ENCODE assay signal across 8 cellular contexts in genomic region chr1:147243228-147243685, GRCh38. TPM values are rescaled to one million over a fixed set of nuclear protein-coding genes. Genes with fewer than 3 reads are reported as not detected.
A peak's percentile ranks its signal among the peaks of the same experiment; 100 is the strongest.
DNase-seq lines count a peak whose midpoint lies in the region; ATAC-seq and TF ChIP-seq lines count a peak whose summit lies in the region.

No MANE protein-coding gene starts in this region.

- H3K9me3 Mint-ChIP-seq in immature natural killer cell: no peaks in the 10 kb centered on the region

- no peaks in the 10 kb centered on the region for H3K36me3 ChIP-seq in brain microvascular endothelial cell (replicated peaks)

- in situ Hi-C loops in brain microvascular endothelial cell (cut with HindIII; ENCODE audit: low pct_ligation_motif_present, low sequenced_read_pairs): no loop called here

- no peaks in the 10 kb centered on the region for H3K27me3 ChIP-seq in brain microvascular endothelial cell (replicated peaks)

- H3K4me3 ChIP-seq in brain microvascular endothelial cell (ENCODE audit: low read depth, low read length): peak overlapping the region; percentile 89

- H3K27ac Mint-ChIP-seq in immature natural killer cell: peak overlapping the region; percentile 76 to 91 (median 86)

- peaks cover 0 to 8% (median 4%) of the 10 kb centered on the region in 3 donors for H3K27me3 Mint-ChIP-seq in immature natural killer cell (ENCODE audit: low read depth in 3 of 3)

- peak overlapping the region; percentile 80 for H3K27ac ChIP-seq in brain microvascular endothelial cell

- no peaks in the 10 kb centered on the region for H3K36me3 Mint-ChIP-seq in immature natural killer cell

- peak overlapping the region; percentile 89 to 98 (median 96) for H3K4me3 Mint-ChIP-seq in immature natural killer cell

- peak; percentile 13 for DNase-seq in stimulated activated CD4-positive, alpha-beta T cell treated with anti-CD3 and anti-CD28 coated beads, Interleukin-12 subunit alpha, Interleukin-12 subunit beta, amount 100 ng/mL, for 4 hours
- no peak for DNase-seq in stimulated activated CD4-positive, alpha-beta T cell treated with anti-CD3 and anti-CD28 coated beads, Interleukin-1b, Interleukin-23, amount 100 ng/mL, for 48 hours
- peak; percentile 55 for DNase-seq in NOMO-1 treated with DMSO at 0.1 percent for 48 hours (lab: John Stamatoyannopoulos, UW; ENCODE audit: unreplicated experiment)
- no peak for DNase-seq in brain microvascular endothelial cell
- DNase-seq in immature natural killer cell: no peak
- peak; percentile 13 for DNase-seq in stimulated activated CD4-positive, alpha-beta T cell treated with anti-CD3 and anti-CD28 coated beads, Interleukin-4, amount 100 ng/mL, for 1 hour

- H3K4me1 Mint-ChIP-seq in immature natural killer cell: peaks cover 32 to 47% of the 10 kb centered on the region in 2 donors

- TF ChIP-seq CTCF in brain microvascular endothelial cell (IDR thresholded peaks at IDR 0.05; ENCODE audit: low read depth, low read length, missing control alignments): no peak

- ATAC-seq in HG02943 (IDR thresholded peaks at IDR 0.05; ENCODE audit: low read depth, unreplicated experiment) (peak; percentile 30), GM18520 (IDR thresholded peaks at IDR 0.05; ENCODE audit: unreplicated experiment) (no peak)

RNA-seq across cellular contexts. Expression of gene CHD1L, which starts 0.8 kb away (rescaled TPM):
- polyA plus RNA-seq in immature natural killer cell: 10 to 100 TPM; 12.6 to 22.9 (median 14.3) TPM

RNA-seq across cellular contexts. Expression of gene FMO5, which starts 18.1 kb away (rescaled TPM):
- 10 to 100 TPM in 1 of 3 donors, 1 to 10 TPM in 2; 1.7 to 12.3 (median 2.8) TPM for polyA plus RNA-seq in immature natural killer cell

Comparison
In these comparisons a context has a peak if more than half of its experiments do, and no peak if none do; other contexts are left out.
1. DNase-seq: peak in stimulated activated CD4-positive, alpha-beta T cell treated with anti-CD3 and anti-CD28 coated beads, Interleukin-12 subunit alpha, Interleukin-12 subunit beta, amount 100 ng/mL, for 4 hours (single experiment), NOMO-1 treated with DMSO at 0.1 percent for 48 hours (single experiment) and stimulated activated CD4-positive, alpha-beta T cell treated with anti-CD3 and anti-CD28 coated beads, Interleukin-4, amount 100 ng/mL, for 1 hour (single experiment); none in stimulated activated CD4-positive, alpha-beta T cell treated with anti-CD3 and anti-CD28 coated beads, Interleukin-1b, Interleukin-23, amount 100 ng/mL, for 48 hours (single experiment), brain microvascular endothelial cell (single experiment) and immature natural killer cell (0 of 3).